In genomic region chr17:57288034-57288752, GRCh38 we compare ENCODE assay signal across 9 cellular contexts. TPM values are rescaled to one million over a fixed set of nuclear protein-coding genes. Genes with fewer than 3 reads are reported as not detected.
DNase-seq lines count a peak whose midpoint lies in the region; ATAC-seq and TF ChIP-seq lines count a peak whose summit lies in the region.
"Had no signal": no experiment of that assay in that cellular context is flagged by ENCODE, and none has a peak within 500 bp of the region (broad histone marks: within the 10 kb centered on the region; RNA-seq: fewer than 3 reads in every experiment).

No MANE protein-coding gene starts in this region.

- DNase-seq in foreskin fibroblast (peak; percentile 28 to 38), omental fat pad (ENCODE audit: low spot score) (no peak), NCI-H1048 (lab: John Stamatoyannopoulos, UW) (no peak)
- no peak for DNase-seq in stimulated activated CD4-positive, alpha-beta T cell treated with anti-CD3 and anti-CD28 coated beads, Interleukin-12 subunit alpha, Interleukin-12 subunit beta, amount 100 ng/mL, for 4 hours
- DNase-seq: PC-9 had no signal

- no peak overlapping the region for H3K9ac ChIP-seq in BLaER1
- H3K9ac ChIP-seq in OCI-LY1 (ENCODE audit: low read length), result no peak overlapping the region

- TF ChIP-seq CTCF in OCI-LY1 (IDR thresholded peaks at IDR 0.05; ENCODE audit: low read length) (no peak), foreskin fibroblast (IDR thresholded peaks at IDR 0.05; ENCODE audit: low read depth, low read length) (no peak), omental fat pad (IDR thresholded peaks at IDR 0.05) (no peak)

- H3K27me3 ChIP-seq in BLaER1 (no peaks in the 10 kb centered on the region), OCI-LY1 (ENCODE audit: insufficient read depth, low read length) (no peaks in the 10 kb centered on the region)

- peaks cover 84% of the 10 kb centered on the region for H3K36me3 ChIP-seq in BLaER1
- H3K36me3 ChIP-seq in OCI-LY1 (ENCODE audit: insufficient read depth, low read length), result peaks cover 83% of the 10 kb centered on the region

- peak; percentile 60 for ATAC-seq in omental fat pad (ENCODE audit: low FRiP score)
- ATAC-seq in HG03108 (IDR thresholded peaks at IDR 0.05; ENCODE audit: unreplicated experiment), result no peak
- no peak for ATAC-seq in HG03469 (IDR thresholded peaks at IDR 0.05; ENCODE audit: unreplicated experiment)

- no peaks in the 10 kb centered on the region for H3K9me2 ChIP-seq in OCI-LY1 (ENCODE audit: low read depth, low read length)

- no peak overlapping the region for H2AFZ ChIP-seq in OCI-LY1 (ENCODE audit: low read length)
- H2AFZ ChIP-seq: PC-9 had no signal

- H3K4me3 ChIP-seq in BLaER1, result no peak overlapping the region
- no peak overlapping the region for H3K4me3 ChIP-seq in OCI-LY1 (ENCODE audit: low read depth, low read length, poor library complexity, severe bottlenecking)
- no peak overlapping the region for H3K4me3 ChIP-seq in foreskin fibroblast (ENCODE audit: low read depth in 1 of 2, low read length in 2 of 2)
- H3K4me3 ChIP-seq: PC-9 had no signal

- 0 out of 2 replicates have a peak, but pooled peaks cover 5% of the 10 kb centered on the region for H3K9me3 ChIP-seq in BLaER1
- H3K9me3 ChIP-seq in OCI-LY1 (ENCODE audit: low read length), result no peaks in the 10 kb centered on the region

- H4K20me1 ChIP-seq in BLaER1 (peaks cover 100% of the 10 kb centered on the region), OCI-LY1 (ENCODE audit: insufficient read depth, low read length) (no peaks in the 10 kb centered on the region)

- H3K4me1 ChIP-seq in BLaER1, result peaks cover 89% of the 10 kb centered on the region
- peaks cover 52% of the 10 kb centered on the region for H3K4me1 ChIP-seq in OCI-LY1 (ENCODE audit: insufficient read depth, low read length, severe bottlenecking)

- H3K27ac ChIP-seq in BLaER1 (peak overlapping the region; percentile 7), OCI-LY1 (ENCODE audit: low read depth, low read length, poor library complexity, severe bottlenecking) (peak overlapping the region; percentile 4)
- H3K27ac ChIP-seq: PC-9 had no signal

- peak overlapping the region; percentile 83 for H3K4me2 ChIP-seq in BLaER1
- H3K4me2 ChIP-seq in OCI-LY1 (ENCODE audit: low read length), result no peak overlapping the region
- H3K4me2 ChIP-seq: PC-9 had no signal

- peaks cover 93% of the 10 kb centered on the region for H3K79me2 ChIP-seq in OCI-LY1 (ENCODE audit: insufficient read depth, low read length)

- no peaks in the 10 kb centered on the region for H3F3A ChIP-seq in OCI-LY1 (ENCODE audit: insufficient read depth, low read length)

RNA-seq across cellular contexts. Expression of gene MSI2, which starts 31.9 kb away (rescaled TPM):
- 10 to 100 TPM; 14.9 to 24.4 (median 19.8) TPM for total RNA-seq in omental fat pad

Comparison
In these comparisons a context has a peak if more than half of its experiments do, and no peak if none do; other contexts are left out.
1. DNase-seq: peak in foreskin fibroblast (2 of 2); none in omental fat pad (single experiment), NCI-H1048 (single experiment) and stimulated activated CD4-positive, alpha-beta T cell treated with anti-CD3 and anti-CD28 coated beads, Interleukin-12 subunit alpha, Interleukin-12 subunit beta, amount 100 ng/mL, for 4 hours (single experiment).